24 cellular contexts compared by ENCODE assay signal in the genomic region with DNA sequence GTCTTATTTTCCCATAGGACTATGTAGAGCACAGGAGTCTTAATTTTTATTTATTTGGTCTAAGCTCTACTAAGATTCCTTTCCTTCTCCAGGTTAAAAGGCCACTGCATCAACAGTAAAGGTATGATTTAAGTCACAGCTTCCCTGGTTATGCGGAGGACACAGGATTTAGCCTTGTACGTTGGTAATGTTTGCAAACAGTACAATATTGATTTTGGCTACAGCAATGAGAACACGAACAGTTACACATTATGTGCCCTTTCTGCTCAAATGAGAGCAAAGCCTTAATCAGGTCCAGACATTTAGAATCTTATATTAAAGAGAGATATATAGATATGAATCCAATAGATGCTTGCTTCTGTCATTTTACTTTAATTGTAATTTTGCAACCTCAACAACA.
"Had no signal": no experiment of that assay in that cellular context is flagged by ENCODE, and none has a peak within 500 bp of the region (broad histone marks: within the 10 kb centered on the region; RNA-seq: fewer than 3 reads in every experiment).

No MANE protein-coding gene starts in this region.

- H3K36me3 ChIP-seq: ascending aorta, MG63 had no signal

- H3K27ac ChIP-seq: ascending aorta, KMS-11 had no signal

- H3K4me2 ChIP-seq: KMS-11 had no signal

- H3K4me1 ChIP-seq: ascending aorta had no signal

- H3K9me3 ChIP-seq: ascending aorta, MG63 had no signal

- ATAC-seq: activated naive CD4-positive, alpha-beta T cell treated with anti-CD3 and anti-CD28 coated beads, Interleukin-2, amount 50 U/mL, for 72 hours; activated naive CD8-positive, alpha-beta T cell treated with anti-CD3 and anti-CD28 coated beads, Interleukin-2, amount 50 U/mL, for 24 hours; activated T-cell treated with anti-CD3 and anti-CD28 coated beads, Interleukin-2, amount 50 U/mL, for 4 hours; T-helper 17 cell had no signal

- H3K4me3 ChIP-seq: ascending aorta, MG63 had no signal

- H3K27me3 ChIP-seq: ascending aorta, MG63 had no signal

- H3K9ac ChIP-seq: KMS-11 had no signal

- DNase-seq: activated CD4-positive, alpha-beta memory T cell treated with anti-CD3 and anti-CD28 coated beads for 36 hours; activated CD4-positive, alpha-beta T cell treated with anti-CD3 and anti-CD28 coated beads, Interleukin-2, amount 10 ng/mL, durations not matched to agents 7 days and 5 days; activated CD4-positive, CD25-positive, alpha-beta regulatory T cell; activated CD8-positive, alpha-beta memory T cell treated with anti-CD3 and anti-CD28 coated beads for 24 hours; activated effector memory CD4-positive, alpha-beta T cell treated with anti-CD3 and anti-CD28 coated beads, Interleukin-2, amount 50 U/mL, for 16 hours; activated naive CD4-positive, alpha-beta T cell treated with Interleukin-2 at 50 U/mL for 16 hours; activated naive CD8-positive, alpha-beta T cell treated with anti-CD3 and anti-CD28 coated beads, Interleukin-2, amount 50 U/mL, for 24 hours; activated T-cell treated with anti-CD3 and anti-CD28 coated beads, Interleukin-2, amount 50 U/mL, for 4 hours; amniotic stem cell; MG63; NCI-H1105; NCI-H1436; NCI-H1694 treated with DMSO at 0.1 percent for 48 hours; NCI-H2029 treated with DMSO at 0.1 percent for 48 hours; NCI-H345; NCI-H510A; NCI-H526 treated with DMSO at 0.1 percent for 48 hours; NK-92 treated with Interleukin-12 subunit alpha and Interleukin-12 subunit beta, amount 100 ng/mL, for 24 hours; SHP77 treated with DMSO at 0.1 percent for 48 hours; T-helper 17 cell; T-helper 9 cell had no signal
